ENCODE assay signal across 1 cellular context in the genomic region with DNA sequence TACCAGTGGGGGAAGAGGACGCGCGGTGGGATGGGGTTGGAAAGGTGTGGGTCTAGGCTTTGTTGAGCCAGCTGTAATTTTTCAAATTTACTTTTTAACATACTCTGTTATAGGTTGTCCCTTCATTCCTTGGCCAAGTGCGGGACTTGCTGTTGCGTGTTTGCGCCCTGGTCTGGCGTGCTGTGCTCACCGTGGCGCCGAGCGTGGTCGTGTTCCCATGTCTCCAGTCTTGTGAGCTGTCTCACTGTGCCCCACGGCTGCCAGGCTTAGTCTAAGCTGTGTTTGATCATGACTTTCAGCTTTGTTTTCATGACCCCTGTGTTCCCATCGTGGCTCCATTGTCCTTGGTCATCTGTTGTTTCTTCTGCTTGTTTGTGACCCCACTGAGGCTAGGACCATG.
TF ChIP-seq lines count a peak whose summit lies in the region.

No MANE protein-coding gene starts in this region.

TF ChIP-seq in H1, 55 proteins besides CTCF, POLR2A, EP300 and RAD21 (continued from another document):
- no peak for TF ChIP-seq HDAC2 (IDR thresholded peaks at IDR 0.05; ENCODE audit: borderline replicate concordance in 1 of 2, low read depth in 2 of 2, low read length in 2 of 2)
